ENCODE assay signal across 1 cellular context in the genomic region with DNA sequence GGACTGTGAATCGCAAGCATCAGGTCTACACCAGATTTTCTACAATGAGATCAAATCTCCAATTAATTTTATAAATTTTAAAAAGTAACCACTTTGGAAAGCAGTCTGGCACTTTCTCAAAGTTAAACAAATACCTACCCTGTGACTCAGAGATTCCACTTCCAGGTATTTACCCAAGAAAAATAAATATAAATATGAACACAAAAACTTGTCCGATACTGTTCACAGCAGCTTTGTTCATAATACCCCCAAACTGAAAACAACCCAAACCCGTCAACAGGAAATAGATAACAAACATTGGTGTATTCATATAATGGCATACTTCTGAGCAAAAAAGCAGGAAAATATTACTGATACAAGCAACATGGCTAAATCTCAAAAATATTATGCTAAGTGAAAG.
A peak's percentile ranks its signal among the peaks of the same experiment; 100 is the strongest.
TF ChIP-seq lines count a peak whose summit lies in the region.

No MANE protein-coding gene starts in this region.

TF ChIP-seq in HepG2, 621 proteins besides CTCF, POLR2A, EP300 and RAD21 (continued from another document):
- TF ChIP-seq, protein P1, sequence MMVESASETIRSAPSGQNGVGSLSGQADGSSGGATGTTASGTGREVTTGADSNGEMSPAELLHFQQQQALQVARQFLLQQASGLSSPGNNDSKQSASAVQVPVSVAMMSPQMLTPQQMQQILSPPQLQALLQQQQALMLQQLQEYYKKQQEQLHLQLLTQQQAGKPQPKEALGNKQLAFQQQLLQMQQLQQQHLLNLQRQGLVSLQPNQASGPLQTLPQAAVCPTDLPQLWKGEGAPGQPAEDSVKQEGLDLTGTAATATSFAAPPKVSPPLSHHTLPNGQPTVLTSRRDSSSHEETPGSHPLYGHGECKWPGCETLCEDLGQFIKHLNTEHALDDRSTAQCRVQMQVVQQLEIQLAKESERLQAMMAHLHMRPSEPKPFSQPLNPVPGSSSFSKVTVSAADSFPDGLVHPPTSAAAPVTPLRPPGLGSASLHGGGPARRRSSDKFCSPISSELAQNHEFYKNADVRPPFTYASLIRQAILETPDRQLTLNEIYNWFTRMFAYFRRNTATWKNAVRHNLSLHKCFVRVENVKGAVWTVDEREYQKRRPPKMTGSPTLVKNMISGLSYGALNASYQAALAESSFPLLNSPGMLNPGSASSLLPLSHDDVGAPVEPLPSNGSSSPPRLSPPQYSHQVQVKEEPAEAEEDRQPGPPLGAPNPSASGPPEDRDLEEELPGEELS (CRISPR knock-in tag; IDR thresholded peaks at IDR 0.05), result peak; percentile 94
- TF ChIP-seq ZSCAN20 (CRISPR knock-in tag; IDR thresholded peaks at IDR 0.05; ENCODE audit: borderline replicate concordance) (no peak), HOXA5 (CRISPR knock-in tag; IDR thresholded peaks at IDR 0.05) (0 out of 2 replicates have a peak, but pooled peaks have one; percentile 61), ZNF430 (CRISPR knock-in tag; IDR thresholded peaks at IDR 0.05) (no peak), ZNF124 (CRISPR knock-in tag; IDR thresholded peaks at IDR 0.05) (no peak), MIXL1 (CRISPR knock-in tag; IDR thresholded peaks at IDR 0.05) (peak; percentile 31; the same call in 1 of the 2 replicates), BRCA1 (CRISPR knock-in tag; IDR thresholded peaks at IDR 0.05) (0 out of 2 replicates have a peak, but pooled peaks have one; percentile 30), FOXP1 (IDR thresholded peaks at IDR 0.05) (no peak), FOXP1 (CRISPR knock-in tag; IDR thresholded peaks at IDR 0.05) (peak; percentile 97), ZNF792 (CRISPR knock-in tag; IDR thresholded peaks at IDR 0.05) (no peak), ZNF816 (CRISPR knock-in tag; IDR thresholded peaks at IDR 0.05; ENCODE audit: borderline replicate concordance) (peak; percentile 40; the same call in 1 of the 2 replicates), TEAD3 (CRISPR knock-in tag; optimal IDR thresholded peaks at IDR 0.05; ENCODE audit: borderline replicate concordance) (peak; percentile 48)
- TF ChIP-seq, protein P2, sequence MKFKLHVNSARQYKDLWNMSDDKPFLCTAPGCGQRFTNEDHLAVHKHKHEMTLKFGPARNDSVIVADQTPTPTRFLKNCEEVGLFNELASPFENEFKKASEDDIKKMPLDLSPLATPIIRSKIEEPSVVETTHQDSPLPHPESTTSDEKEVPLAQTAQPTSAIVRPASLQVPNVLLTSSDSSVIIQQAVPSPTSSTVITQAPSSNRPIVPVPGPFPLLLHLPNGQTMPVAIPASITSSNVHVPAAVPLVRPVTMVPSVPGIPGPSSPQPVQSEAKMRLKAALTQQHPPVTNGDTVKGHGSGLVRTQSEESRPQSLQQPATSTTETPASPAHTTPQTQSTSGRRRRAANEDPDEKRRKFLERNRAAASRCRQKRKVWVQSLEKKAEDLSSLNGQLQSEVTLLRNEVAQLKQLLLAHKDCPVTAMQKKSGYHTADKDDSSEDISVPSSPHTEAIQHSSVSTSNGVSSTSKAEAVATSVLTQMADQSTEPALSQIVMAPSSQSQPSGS (CRISPR knock-in tag; IDR thresholded peaks at IDR 0.05), result no peak
- TF ChIP-seq, protein P3, sequence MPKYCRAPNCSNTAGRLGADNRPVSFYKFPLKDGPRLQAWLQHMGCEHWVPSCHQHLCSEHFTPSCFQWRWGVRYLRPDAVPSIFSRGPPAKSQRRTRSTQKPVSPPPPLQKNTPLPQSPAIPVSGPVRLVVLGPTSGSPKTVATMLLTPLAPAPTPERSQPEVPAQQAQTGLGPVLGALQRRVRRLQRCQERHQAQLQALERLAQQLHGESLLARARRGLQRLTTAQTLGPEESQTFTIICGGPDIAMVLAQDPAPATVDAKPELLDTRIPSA (CRISPR knock-in tag; IDR thresholded peaks at IDR 0.05; ENCODE audit: borderline replicate concordance), result no peak
- TF ChIP-seq, protein P4, sequence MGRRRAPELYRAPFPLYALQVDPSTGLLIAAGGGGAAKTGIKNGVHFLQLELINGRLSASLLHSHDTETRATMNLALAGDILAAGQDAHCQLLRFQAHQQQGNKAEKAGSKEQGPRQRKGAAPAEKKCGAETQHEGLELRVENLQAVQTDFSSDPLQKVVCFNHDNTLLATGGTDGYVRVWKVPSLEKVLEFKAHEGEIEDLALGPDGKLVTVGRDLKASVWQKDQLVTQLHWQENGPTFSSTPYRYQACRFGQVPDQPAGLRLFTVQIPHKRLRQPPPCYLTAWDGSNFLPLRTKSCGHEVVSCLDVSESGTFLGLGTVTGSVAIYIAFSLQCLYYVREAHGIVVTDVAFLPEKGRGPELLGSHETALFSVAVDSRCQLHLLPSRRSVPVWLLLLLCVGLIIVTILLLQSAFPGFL (CRISPR knock-in tag; IDR thresholded peaks at IDR 0.05), result no peak
TF ChIP-seq in HepG2: peak in this region for 42.
